In genomic region chr14:46054526-46054925, GRCh38 we compare ENCODE assay signal across 18 cellular contexts.
A peak's percentile ranks its signal among the peaks of the same experiment; 100 is the strongest.
DNase-seq lines count a peak whose midpoint lies in the region; ATAC-seq and TF ChIP-seq lines count a peak whose summit lies in the region.
"Had no signal": no experiment of that assay in that cellular context is flagged by ENCODE, and none has a peak within 500 bp of the region (broad histone marks: within the 10 kb centered on the region; RNA-seq: fewer than 3 reads in every experiment).

No MANE protein-coding gene starts in this region.

- no peaks in the 10 kb centered on the region for H3K79me2 ChIP-seq in fibroblast of lung (ENCODE audit: control insufficient read depth, insufficient read depth, low read length)
- no peaks in the 10 kb centered on the region for H3K79me2 ChIP-seq in MM.1S (ENCODE audit: low read length)

- H3K9me2 ChIP-seq in MM.1S (replicated peaks; ENCODE audit: insufficient read depth, low read length): no peaks in the 10 kb centered on the region

- POLR2A ChIA-PET in RWPE1 (lab: Yijun Ruan, JAX; ENCODE audit: low non-redundant PET): no interaction called here

- H3K27ac ChIP-seq in RWPE1 (no peak overlapping the region), fibroblast of lung (ENCODE audit: insufficient read depth, low read length) (no peak overlapping the region), MM.1S (ENCODE audit: low read length) (no peak overlapping the region)
- H3K27ac ChIP-seq: dorsolateral prefrontal cortex, left ventricle myocardium inferior had no signal

- H3K4me1 ChIP-seq in fibroblast of lung (ENCODE audit: control insufficient read depth, extremely low read depth, insufficient read depth, low read length): no peaks in the 10 kb centered on the region
- H3K4me1 ChIP-seq in MM.1S (ENCODE audit: low read length): no peaks in the 10 kb centered on the region
- H3K4me1 ChIP-seq: Caco-2, left ventricle myocardium inferior had no signal

- CTCF ChIA-PET in RWPE1 (lab: Yijun Ruan, JAX): no interaction called here

- H4K20me1 ChIP-seq in fibroblast of lung (ENCODE audit: control insufficient read depth, extremely low read depth, insufficient read depth, low read length) (no peaks in the 10 kb centered on the region), MM.1S (ENCODE audit: insufficient read depth, low read length) (no peaks in the 10 kb centered on the region)

- H2AFZ ChIP-seq in fibroblast of lung (ENCODE audit: low read length): no peak overlapping the region
- no peak overlapping the region for H2AFZ ChIP-seq in MM.1S (ENCODE audit: low read length)

- H3K4me3 ChIP-seq in fibroblast of lung (replicated peaks in 1 of 4; ENCODE audit: control extremely low read depth in 1 of 4, insufficient read depth in 1 of 4, low read depth in 3 of 4, low read length in 4 of 4) (no peak overlapping the region), skeletal muscle cell (ENCODE audit: low read depth, low read length) (no peak overlapping the region), MM.1S (ENCODE audit: low read length) (no peak overlapping the region)
- H3K4me3 ChIP-seq: dorsolateral prefrontal cortex, left ventricle myocardium inferior had no signal

- peak; percentile 32 for DNase-seq in GM03348 (ENCODE audit: low spot score)
- peak; percentile 8 for DNase-seq in RWPE1 (ENCODE audit: low spot score)
- peak; percentile 72 to 93 for DNase-seq in fibroblast of lung (ENCODE audit: low read depth in 2 of 2)
- peak; percentile 60 for DNase-seq in skeletal muscle cell (ENCODE audit: low read depth)
- no peak for DNase-seq in MM.1S
- no peak for DNase-seq in DMS53 (lab: John Stamatoyannopoulos, UW)
- DNase-seq: activated CD4-positive, alpha-beta T cell treated with anti-CD3 and anti-CD28 coated beads, Interleukin-2, amount 10 ng/mL, durations not matched to agents 7 days and 5 days; amniotic stem cell; Caco-2; dorsolateral prefrontal cortex; glutamatergic neuron; left ventricle myocardium inferior; naive B cell; NCI-H748 treated with DMSO at 0.1 percent for 48 hours; stimulated activated CD4-positive, alpha-beta T cell treated with anti-CD3 and anti-CD28 coated beads, Interleukin-4, amount 100 ng/mL, for 24 hours had no signal

- no peak overlapping the region for H3K9ac ChIP-seq in fibroblast of lung (ENCODE audit: insufficient read depth, low read length)
- H3K9ac ChIP-seq in MM.1S (ENCODE audit: low read length): no peak overlapping the region

- H3K36me3 ChIP-seq in fibroblast of lung (ENCODE audit: control insufficient read depth, insufficient read depth, low read length) (no peaks in the 10 kb centered on the region), MM.1S (replicated peaks; ENCODE audit: insufficient read depth, low read length) (no peaks in the 10 kb centered on the region)
- H3K36me3 ChIP-seq: left ventricle myocardium inferior had no signal

- no peaks in the 10 kb centered on the region for H3K9me3 ChIP-seq in fibroblast of lung (ENCODE audit: control insufficient read depth, insufficient read depth, low read depth, low read length)
- H3K9me3 ChIP-seq in MM.1S (replicated peaks; ENCODE audit: insufficient read depth, low read length): no peaks in the 10 kb centered on the region
- H3K9me3 ChIP-seq: Caco-2 had no signal

- TF ChIP-seq CTCF in RWPE1 (conservative IDR thresholded peaks at IDR 0.05; ENCODE audit: low read depth) (no peak), fibroblast of lung (conservative IDR thresholded peaks at IDR 0.05 in 1 of 2, IDR thresholded peaks at IDR 0.05 in 1 of 2; ENCODE audit: low read depth in 1 of 2, low read length in 2 of 2) (no peak), MM.1S (IDR thresholded peaks at IDR 0.05; ENCODE audit: low read length) (no peak)

- H3K4me2 ChIP-seq in fibroblast of lung (ENCODE audit: extremely low read depth, insufficient read depth, low read length) (no peak overlapping the region), MM.1S (ENCODE audit: low read depth, low read length) (no peak overlapping the region)

- no peaks in the 10 kb centered on the region for H3F3A ChIP-seq in MM.1S (ENCODE audit: insufficient read depth, low read length)

- ATAC-seq in HG02571 (IDR thresholded peaks at IDR 0.05; ENCODE audit: unreplicated experiment) (no peak), GM21825 (IDR thresholded peaks at IDR 0.05; ENCODE audit: unreplicated experiment) (no peak)
- ATAC-seq: stimulated activated memory B cell treated with anti-CD40 and anti-IgM and Interleukin-4, amounts not matched to agents 10 μg/mL and 1 μg/mL and 100 μg/mL, for 72 hours had no signal

- no peaks in the 10 kb centered on the region for H3K27me3 ChIP-seq in fibroblast of lung (ENCODE audit: control insufficient read depth, insufficient read depth, low read length)
- H3K27me3 ChIP-seq in MM.1S (replicated peaks; ENCODE audit: insufficient read depth, low read length): no peaks in the 10 kb centered on the region
- H3K27me3 ChIP-seq: dorsolateral prefrontal cortex had no signal

Comparison
In these comparisons a context has a peak if more than half of its experiments do, and no peak if none do; other contexts are left out.
1. DNase-seq: peak in GM03348 (single experiment), RWPE1 (single experiment), fibroblast of lung (2 of 2) and skeletal muscle cell (single experiment); none in MM.1S (single experiment) and DMS53 (single experiment).